1 cellular context compared by ENCODE assay signal in the genomic region with DNA sequence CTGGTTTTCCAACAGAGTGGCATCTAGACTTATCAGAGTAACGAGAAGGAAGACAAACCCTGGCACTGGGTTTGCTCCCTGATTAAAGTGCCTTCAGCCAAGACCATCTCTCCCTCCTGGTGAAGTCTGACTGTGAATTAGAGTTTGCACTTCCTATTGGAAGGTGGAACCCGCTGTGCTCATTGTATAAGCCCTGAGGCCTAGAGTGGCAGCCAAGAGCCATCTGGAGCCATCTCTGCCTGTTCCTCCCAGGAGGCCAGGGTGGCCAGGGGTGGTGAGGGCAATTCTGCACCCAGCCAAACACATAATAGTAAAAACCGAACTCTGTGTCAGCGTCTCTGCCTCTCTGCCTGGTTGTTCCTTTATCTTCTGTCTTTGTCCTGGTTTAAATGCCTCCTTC.
TF ChIP-seq lines count a peak whose summit lies in the region.

No MANE protein-coding gene starts in this region.

TF ChIP-seq in H1, 55 proteins besides CTCF, POLR2A, EP300 and RAD21:
- TF ChIP-seq SIX5 (IDR thresholded peaks at IDR 0.05; ENCODE audit: low read depth, low read length) (no peak), SIRT6 (IDR thresholded peaks at IDR 0.05; ENCODE audit: low read length) (no peak)
